16 cellular contexts compared by ENCODE assay signal in the genomic region with DNA sequence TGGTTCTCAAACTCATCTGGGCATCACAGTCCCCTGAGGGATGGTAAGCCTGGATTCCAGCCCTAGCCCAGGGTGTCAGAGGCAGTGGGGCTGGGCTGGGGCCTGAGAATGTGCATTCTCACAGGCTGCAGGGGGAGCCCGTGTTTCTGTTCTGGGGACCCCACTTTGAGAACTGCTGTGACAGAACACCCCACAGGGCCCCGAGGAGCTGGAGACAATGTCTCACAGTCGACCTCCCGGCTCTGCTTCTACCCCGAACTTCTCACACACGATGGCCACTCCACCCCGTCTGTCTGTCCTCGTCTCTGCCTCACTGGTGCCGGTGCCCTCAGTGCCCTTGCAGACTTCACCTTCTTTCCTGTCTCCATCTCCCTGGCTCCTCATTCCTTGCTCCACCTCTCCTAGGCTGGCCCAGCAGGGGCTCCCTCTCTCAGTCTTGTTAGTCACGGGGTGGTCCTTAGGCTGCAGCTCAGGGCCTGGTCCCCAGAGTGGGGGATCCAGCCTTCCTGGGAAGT.
DNase-seq lines count a peak whose midpoint lies in the region; ATAC-seq and TF ChIP-seq lines count a peak whose summit lies in the region.
"Had no signal": no experiment of that assay in that cellular context is flagged by ENCODE, and none has a peak within 500 bp of the region (broad histone marks: within the 10 kb centered on the region; RNA-seq: fewer than 3 reads in every experiment).

No MANE protein-coding gene starts in this region.

- H3K4me1 ChIP-seq in right cardiac atrium (ENCODE audit: control insufficient read depth, insufficient read depth, low read length) (no peaks in the 10 kb centered on the region), upper lobe of right lung (no peaks in the 10 kb centered on the region)

- H3K36me3 Mint-ChIP-seq in activated T-helper 2 cell treated with anti-CD3 and anti-CD28 coated beads, Interferon-gamma antibody, Interleukin-2, Interleukin-4, amounts not matched to agents 10 μg/mL and 5 μg/mL and 100 μg/mL, durations not matched to agents 14 hours and 24 hours and 36 hours (ENCODE audit: low read depth): no peaks in the 10 kb centered on the region
- no peaks in the 10 kb centered on the region for H3K36me3 Mint-ChIP-seq in natural killer cell treated with Interleukin-12 subunit alpha and Interleukin-12 subunit beta and Interleukin-15 and Interleukin-18, amount 100 ng/mL, for 72 hours
- no peaks in the 10 kb centered on the region for H3K36me3 Mint-ChIP-seq in activated naive CD8-positive, alpha-beta T cell treated with anti-CD3 and anti-CD28 coated beads, Interleukin-2, amount 50 U/mL, for 24 hours (ENCODE audit: low read depth)

- DNase-seq in Right ventricle myocardium superior: peak; percentile 34
- no peak for DNase-seq in right cardiac atrium
- DNase-seq in activated T-helper 2 cell treated with anti-CD3 and anti-CD28 coated beads, Interferon-gamma antibody, Interleukin-2, Interleukin-4, amounts not matched to agents 10 μg/mL and 5 μg/mL and 100 μg/mL, durations not matched to agents 14 hours and 24 hours and 36 hours (ENCODE audit: low spot score): peak; percentile 3
- peak; percentile 58 for DNase-seq in natural killer cell treated with Interleukin-12 subunit alpha and Interleukin-12 subunit beta and Interleukin-15 and Interleukin-18, amount 100 ng/mL, for 72 hours (ENCODE audit: low spot score)
- peak; percentile 47 for DNase-seq in upper lobe of right lung
- no peak for DNase-seq in activated naive CD8-positive, alpha-beta T cell treated with anti-CD3 and anti-CD28 coated beads, Interleukin-2, amount 50 U/mL, for 24 hours
- DNase-seq: Calu3; NCI-H146; NCI-H345; NCI-H526 treated with DMSO at 0.1 percent for 48 hours; NK-92 treated with Interleukin-12 subunit alpha and Interleukin-12 subunit beta, amount 100 ng/mL, for 24 hours; OCI-M1 had no signal

- no peak overlapping the region for H3K27ac Mint-ChIP-seq in activated T-helper 2 cell treated with anti-CD3 and anti-CD28 coated beads, Interferon-gamma antibody, Interleukin-2, Interleukin-4, amounts not matched to agents 10 μg/mL and 5 μg/mL and 100 μg/mL, durations not matched to agents 14 hours and 24 hours and 36 hours
- no peak overlapping the region for H3K27ac Mint-ChIP-seq in natural killer cell treated with Interleukin-12 subunit alpha and Interleukin-12 subunit beta and Interleukin-15 and Interleukin-18, amount 100 ng/mL, for 72 hours
- H3K27ac Mint-ChIP-seq in activated naive CD8-positive, alpha-beta T cell treated with anti-CD3 and anti-CD28 coated beads, Interleukin-2, amount 50 U/mL, for 24 hours: no peak overlapping the region
- H3K27ac Mint-ChIP-seq: CD4-positive, alpha-beta T cell had no signal

- H3K9me3 Mint-ChIP-seq in activated T-helper 2 cell treated with anti-CD3 and anti-CD28 coated beads, Interferon-gamma antibody, Interleukin-2, Interleukin-4, amounts not matched to agents 10 μg/mL and 5 μg/mL and 100 μg/mL, durations not matched to agents 14 hours and 24 hours and 36 hours: no peaks in the 10 kb centered on the region
- H3K9me3 Mint-ChIP-seq in natural killer cell treated with Interleukin-12 subunit alpha and Interleukin-12 subunit beta and Interleukin-15 and Interleukin-18, amount 100 ng/mL, for 72 hours: no peaks in the 10 kb centered on the region
- H3K9me3 Mint-ChIP-seq in activated naive CD8-positive, alpha-beta T cell treated with anti-CD3 and anti-CD28 coated beads, Interleukin-2, amount 50 U/mL, for 24 hours: no peaks in the 10 kb centered on the region
- H3K9me3 Mint-ChIP-seq: CD4-positive, alpha-beta T cell had no signal

- H3K4me3 Mint-ChIP-seq in activated T-helper 2 cell treated with anti-CD3 and anti-CD28 coated beads, Interferon-gamma antibody, Interleukin-2, Interleukin-4, amounts not matched to agents 10 μg/mL and 5 μg/mL and 100 μg/mL, durations not matched to agents 14 hours and 24 hours and 36 hours (ENCODE audit: low read depth): no peak overlapping the region
- no peak overlapping the region for H3K4me3 Mint-ChIP-seq in natural killer cell treated with Interleukin-12 subunit alpha and Interleukin-12 subunit beta and Interleukin-15 and Interleukin-18, amount 100 ng/mL, for 72 hours
- H3K4me3 Mint-ChIP-seq in activated naive CD8-positive, alpha-beta T cell treated with anti-CD3 and anti-CD28 coated beads, Interleukin-2, amount 50 U/mL, for 24 hours: no peak overlapping the region
- H3K4me3 Mint-ChIP-seq: CD4-positive, alpha-beta T cell had no signal

- no peaks in the 10 kb centered on the region for H3K36me3 ChIP-seq in upper lobe of right lung

- H3K4me3 ChIP-seq in right cardiac atrium (ENCODE audit: low read length) (no peak overlapping the region), upper lobe of right lung (no peak overlapping the region)
- H3K4me3 ChIP-seq: GM12878 had no signal

- WGBS in right cardiac atrium: 83% methylated on average over 10 of the region's 10 CpGs

- ATAC-seq in Right ventricle myocardium superior (ENCODE audit: poor library complexity) (no peak), right cardiac atrium (no peak), upper lobe of right lung (no peak), HG02623 (IDR thresholded peaks at IDR 0.05; ENCODE audit: unreplicated experiment) (no peak)
- ATAC-seq in natural killer cell treated with Interleukin-12 subunit alpha and Interleukin-12 subunit beta and Interleukin-15 and Interleukin-18, amount 100 ng/mL, for 72 hours: peak in 1 of 2 donors; percentile 15
- ATAC-seq in activated naive CD8-positive, alpha-beta T cell treated with anti-CD3 and anti-CD28 coated beads, Interleukin-2, amount 50 U/mL, for 24 hours: no peak
- ATAC-seq: GM12878, HCT116 had no signal

- intact Hi-C loops in Right ventricle myocardium superior (cut with DNase I): no loop called here
- intact Hi-C loops in right cardiac atrium (cut with DNase I): no loop called here
- intact Hi-C loops in activated T-helper 2 cell treated with anti-CD3 and anti-CD28 coated beads, Interferon-gamma antibody, Interleukin-2, Interleukin-4, amounts not matched to agents 10 μg/mL and 5 μg/mL and 100 μg/mL, durations not matched to agents 14 hours and 24 hours and 36 hours (cut with micrococcal nuclease): no loop called here
- intact Hi-C loops in upper lobe of right lung (cut with DNase I): no loop called here

- TF ChIP-seq CTCF in upper lobe of right lung (IDR thresholded peaks at IDR 0.05): no peak

- no peak overlapping the region for H3K27ac ChIP-seq in right cardiac atrium (ENCODE audit: low read length)
- no peak overlapping the region for H3K27ac ChIP-seq in upper lobe of right lung

- H3K9me3 ChIP-seq in right cardiac atrium (ENCODE audit: control insufficient read depth, low read length): no peaks in the 10 kb centered on the region
- no peaks in the 10 kb centered on the region for H3K9me3 ChIP-seq in upper lobe of right lung

- H3K27me3 ChIP-seq in right cardiac atrium (ENCODE audit: control insufficient read depth, insufficient read depth) (no peaks in the 10 kb centered on the region), upper lobe of right lung (no peaks in the 10 kb centered on the region)

- no peaks in the 10 kb centered on the region for H3K4me1 Mint-ChIP-seq in activated T-helper 2 cell treated with anti-CD3 and anti-CD28 coated beads, Interferon-gamma antibody, Interleukin-2, Interleukin-4, amounts not matched to agents 10 μg/mL and 5 μg/mL and 100 μg/mL, durations not matched to agents 14 hours and 24 hours and 36 hours (ENCODE audit: low read depth)
- no peaks in the 10 kb centered on the region for H3K4me1 Mint-ChIP-seq in natural killer cell treated with Interleukin-12 subunit alpha and Interleukin-12 subunit beta and Interleukin-15 and Interleukin-18, amount 100 ng/mL, for 72 hours (ENCODE audit: low read depth in 2 of 2)
- no peaks in the 10 kb centered on the region for H3K4me1 Mint-ChIP-seq in activated naive CD8-positive, alpha-beta T cell treated with anti-CD3 and anti-CD28 coated beads, Interleukin-2, amount 50 U/mL, for 24 hours

- H3K27me3 Mint-ChIP-seq in activated T-helper 2 cell treated with anti-CD3 and anti-CD28 coated beads, Interferon-gamma antibody, Interleukin-2, Interleukin-4, amounts not matched to agents 10 μg/mL and 5 μg/mL and 100 μg/mL, durations not matched to agents 14 hours and 24 hours and 36 hours (ENCODE audit: low read depth): no peaks in the 10 kb centered on the region
- peaks cover 8 to 10% of the 10 kb centered on the region in 2 donors for H3K27me3 Mint-ChIP-seq in natural killer cell treated with Interleukin-12 subunit alpha and Interleukin-12 subunit beta and Interleukin-15 and Interleukin-18, amount 100 ng/mL, for 72 hours
- H3K27me3 Mint-ChIP-seq in activated naive CD8-positive, alpha-beta T cell treated with anti-CD3 and anti-CD28 coated beads, Interleukin-2, amount 50 U/mL, for 24 hours: peaks cover 2% of the 10 kb centered on the region

Comparison
In these comparisons a context has a peak if more than half of its experiments do, and no peak if none do; other contexts are left out.
1. DNase-seq: peak in Right ventricle myocardium superior (single experiment), activated T-helper 2 cell treated with anti-CD3 and anti-CD28 coated beads, Interferon-gamma antibody, Interleukin-2, Interleukin-4, amounts not matched to agents 10 μg/mL and 5 μg/mL and 100 μg/mL, durations not matched to agents 14 hours and 24 hours and 36 hours (single experiment), natural killer cell treated with Interleukin-12 subunit alpha and Interleukin-12 subunit beta and Interleukin-15 and Interleukin-18, amount 100 ng/mL, for 72 hours (single experiment) and upper lobe of right lung (single experiment); none in right cardiac atrium (0 of 3) and activated naive CD8-positive, alpha-beta T cell treated with anti-CD3 and anti-CD28 coated beads, Interleukin-2, amount 50 U/mL, for 24 hours (single experiment).